ENCODE assay signal across 1 cellular context in genomic region chr4:168304744-168305459, GRCh38.
TF ChIP-seq lines count a peak whose summit lies in the region.

No MANE protein-coding gene starts in this region.

TF ChIP-seq in HEK293, 187 proteins besides CTCF, POLR2A, EP300 and RAD21 (continued from another document and continues in another):
- TF ChIP-seq TSHZ1 (tag by site-specific recombination; IDR thresholded peaks at IDR 0.05; ENCODE audit: borderline replicate concordance) (peak; percentile 89), ZNF366 (tag by site-specific recombination; conservative IDR thresholded peaks at IDR 0.05) (peak; percentile 93), SP7 (tag by site-specific recombination; IDR thresholded peaks at IDR 0.05) (peak; percentile 72), ZNF394 (tag by site-specific recombination; IDR thresholded peaks at IDR 0.05; ENCODE audit: borderline replicate concordance) (peak; percentile 71), PRDM2 (tag by site-specific recombination; IDR thresholded peaks at IDR 0.05; ENCODE audit: borderline replicate concordance) (no peak), ZNF391 (tag by site-specific recombination; IDR thresholded peaks at IDR 0.05; ENCODE audit: borderline replicate concordance, low read depth) (peak; percentile 69; the same call in 1 of the 2 replicates), ZNF24 (tag by site-specific recombination; IDR thresholded peaks at IDR 0.05) (peak; percentile 94), ZSCAN30 (tag by site-specific recombination; IDR thresholded peaks at IDR 0.05) (peak; percentile 26; the same call in 1 of the 2 replicates), KLF10 (tag by site-specific recombination; IDR thresholded peaks at IDR 0.05) (0 out of 2 replicates have a peak, but pooled peaks have one; percentile 42), ZNF335 (tag by site-specific recombination; conservative IDR thresholded peaks at IDR 0.05) (no peak), ZNF518A (tag by site-specific recombination; conservative IDR thresholded peaks at IDR 0.05; ENCODE audit: low read depth) (peak; percentile 34; the same call in 1 of the 2 replicates), ZNF776 (tag by site-specific recombination; IDR thresholded peaks at IDR 0.05; ENCODE audit: borderline replicate concordance) (no peak), ELK4 (IDR thresholded peaks at IDR 0.05; ENCODE audit: borderline replicate concordance, low read depth, low read length) (no peak), SP2 (tag by site-specific recombination; IDR thresholded peaks at IDR 0.05) (0 out of 2 replicates have a peak, but pooled peaks have one; percentile 8), ZBTB21 (tag by site-specific recombination; IDR thresholded peaks at IDR 0.05) (peak; percentile 75), ZNF654 (tag by site-specific recombination; IDR thresholded peaks at IDR 0.05; ENCODE audit: low read depth) (peak; percentile 31), ZNF843 (tag by site-specific recombination; IDR thresholded peaks at IDR 0.05) (peak; percentile 90), ZNF114 (tag by site-specific recombination; IDR thresholded peaks at IDR 0.05) (no peak), ZNF146 (tag by site-specific recombination; IDR thresholded peaks at IDR 0.05) (peak; percentile 37), ZNF76 (tag by site-specific recombination; IDR thresholded peaks at IDR 0.05; ENCODE audit: borderline replicate concordance, low read depth) (peak; percentile 32; the same call in 1 of the 2 replicates), ZNF558 (tag by site-specific recombination; IDR thresholded peaks at IDR 0.05) (peak; percentile 66; the same call in 1 of the 2 replicates), ZFP69B (tag by site-specific recombination; IDR thresholded peaks at IDR 0.05) (peak; percentile 50; the same call in 1 of the 2 replicates), ZNF398 (tag by site-specific recombination; IDR thresholded peaks at IDR 0.05) (peak; percentile 41; the same call in 1 of the 2 replicates), ZBTB1 (tag by site-specific recombination; IDR thresholded peaks at IDR 0.05) (peak; percentile 31; the same call in 1 of the 2 replicates), ZBTB8A (tag by site-specific recombination; IDR thresholded peaks at IDR 0.05) (0 out of 2 replicates have a peak, but pooled peaks have one; percentile 8), ZSCAN23 (tag by site-specific recombination; IDR thresholded peaks at IDR 0.05) (peak; percentile 80; the same call in 1 of the 2 replicates), PRDM10 (tag by site-specific recombination; IDR thresholded peaks at IDR 0.05) (peak; percentile 96), PRDM6 (tag by site-specific recombination; IDR thresholded peaks at IDR 0.05) (peak; percentile 87), TCF7L2 (IDR thresholded peaks at IDR 0.05; ENCODE audit: borderline replicate concordance, low read depth, low read length) (no peak)
